In the genomic region with DNA sequence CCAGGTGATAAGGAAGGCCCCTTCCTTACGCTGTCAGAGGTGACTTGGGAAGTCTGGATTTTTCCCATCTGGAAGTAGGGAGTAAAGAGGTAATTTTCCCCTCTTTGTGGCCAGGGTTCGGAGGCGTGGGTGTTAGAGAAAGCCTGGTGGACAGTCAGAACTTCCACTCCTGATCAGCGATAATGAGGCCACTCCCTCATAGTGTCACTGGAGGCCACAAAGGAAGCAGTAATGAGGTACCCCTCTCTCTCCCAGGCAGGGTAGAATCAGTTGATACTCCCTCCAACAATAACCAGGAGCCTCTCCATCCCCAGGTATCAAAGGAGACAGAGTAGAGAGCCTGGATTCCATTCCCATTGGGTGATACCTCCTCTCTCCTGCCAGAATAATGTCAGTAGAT, we compare ENCODE assay signal across 7 cellular contexts.
"Had no signal": no experiment of that assay in that cellular context is flagged by ENCODE, and none has a peak within 500 bp of the region (broad histone marks: within the 10 kb centered on the region; RNA-seq: fewer than 3 reads in every experiment).

No MANE protein-coding gene starts in this region.

- FAIRE-seq: H1, H54, HTR-8/SVneo had no signal

- H3K27ac Mint-ChIP-seq: GM23338 had no signal

- H3K4me3 ChIP-seq: GM23338 had no signal

- DNase-seq: H9, HCEC 1CT, IMR-90 had no signal

- H2AFZ ChIP-seq: GM23338 had no signal

- H3K9me3 Mint-ChIP-seq: GM23338, H9 had no signal

- H3K4me3 Mint-ChIP-seq: GM23338, H9 had no signal

- ATAC-seq: GM23338 had no signal

- H3K4me2 ChIP-seq: GM23338 had no signal

- H3K4me1 Mint-ChIP-seq: GM23338, H9 had no signal
